Comparison of ENCODE assay signal across 8 cellular contexts in genomic region chr13:44197791-44198770, GRCh38.
DNase-seq lines count a peak whose midpoint lies in the region; ATAC-seq and TF ChIP-seq lines count a peak whose summit lies in the region.

No MANE protein-coding gene starts in this region.

- H3K36me3 ChIP-seq in adipocyte (ENCODE audit: control insufficient read depth, insufficient read depth, low read length, severe bottlenecking) (no peaks in the 10 kb centered on the region), aorta (ENCODE audit: control insufficient read depth in 1 of 2, insufficient read depth in 2 of 2, low read length in 1 of 2) (no peaks in the 10 kb centered on the region), prostate gland (no peaks in the 10 kb centered on the region), suprapubic skin (no peaks in the 10 kb centered on the region)

- H3K27me3 ChIP-seq in adipocyte (replicated peaks; ENCODE audit: control insufficient read depth, insufficient read depth, low read length) (no peaks in the 10 kb centered on the region), aorta (ENCODE audit: control insufficient read depth in 1 of 2, insufficient read depth in 2 of 2, low read length in 1 of 2) (no peaks in the 10 kb centered on the region), prostate gland (replicated peaks; ENCODE audit: insufficient read depth) (no peaks in the 10 kb centered on the region), suprapubic skin (no peaks in the 10 kb centered on the region)

- no peaks in the 10 kb centered on the region for H3K4me1 ChIP-seq in adipocyte (ENCODE audit: control insufficient read depth, insufficient read depth, low read length)
- no peaks in the 10 kb centered on the region for H3K4me1 ChIP-seq in aorta (ENCODE audit: control insufficient read depth in 1 of 2, insufficient read depth in 2 of 2, low read length in 2 of 2)
- H3K4me1 ChIP-seq in prostate gland (replicated peaks) = no peaks in the 10 kb centered on the region
- peaks cover 27% of the 10 kb centered on the region for H3K4me1 ChIP-seq in suprapubic skin

- TF ChIP-seq EP300 in suprapubic skin (IDR thresholded peaks at IDR 0.05) = no peak

- TF ChIP-seq POLR2A in prostate gland (IDR thresholded peaks at IDR 0.05) = no peak
- no peak for TF ChIP-seq POLR2A in suprapubic skin (IDR thresholded peaks at IDR 0.05)

- H3K9me3 ChIP-seq in adipocyte (ENCODE audit: control insufficient read depth, low read length) (no peaks in the 10 kb centered on the region), aorta (ENCODE audit: control insufficient read depth, low read length) (no peaks in the 10 kb centered on the region), prostate gland (no peaks in the 10 kb centered on the region), suprapubic skin (no peaks in the 10 kb centered on the region)

- no peak overlapping the region for H3K4me3 ChIP-seq in adipocyte (ENCODE audit: low read length)
- H3K4me3 ChIP-seq in aorta (ENCODE audit: low read length in 2 of 2) = no peak overlapping the region
- no peak overlapping the region for H3K4me3 ChIP-seq in prostate gland
- no peak overlapping the region for H3K4me3 ChIP-seq in suprapubic skin

- DNase-seq in stimulated activated CD4-positive, alpha-beta T cell treated with anti-CD3 and anti-CD28 coated beads, Interleukin-15, amount 100 ng/mL, for 24 hours = peak; percentile 61
- no peak for DNase-seq in stimulated activated CD4-positive, alpha-beta T cell treated with anti-CD3 and anti-CD28 coated beads, Interleukin-12 subunit alpha, Interleukin-12 subunit beta, amount 100 ng/mL, for 4 hours
- DNase-seq in adipocyte (ENCODE audit: low read depth) (peak; percentile 6), aorta (no peak), islet precursor cell (no peak), prostate gland (ENCODE audit: low spot score) (no peak), suprapubic skin (ENCODE audit: low spot score in 2 of 2) (no peak)

- no peak overlapping the region for H3K9ac ChIP-seq in adipocyte (ENCODE audit: low read length)

- 95 to 96% methylated on average over 1 of the region's 1 CpG for WGBS in aorta, 2 donors
- 95% methylated on average over 1 of the region's 1 CpG for WGBS in prostate gland
- 88% methylated on average over 1 of the region's 1 CpG for WGBS in suprapubic skin

- H3K27ac ChIP-seq in aorta (ENCODE audit: low read depth in 1 of 2, low read length in 2 of 2) = no peak overlapping the region
- H3K27ac ChIP-seq in prostate gland = no peak overlapping the region
- H3K27ac ChIP-seq in suprapubic skin = no peak overlapping the region

- no peak for TF ChIP-seq CTCF in prostate gland (IDR thresholded peaks at IDR 0.05)
- no peak for TF ChIP-seq CTCF in suprapubic skin (IDR thresholded peaks at IDR 0.05)

- ATAC-seq in HG03378 (IDR thresholded peaks at IDR 0.05; ENCODE audit: unreplicated experiment) = peak; percentile 95
- no peak for ATAC-seq in aorta (ENCODE audit: low FRiP score)

- intact Hi-C loops in aorta (cut with DNase I) = loop anchor here (10.0 kb wide), 1 partner anchor 237 kb away; no protein-coding TSS in a partner anchor
- intact Hi-C loops in prostate gland (cut with DNase I) = loop anchor here (2.0 to 10.0 kb wide), 2 partner anchors 37 to 237 kb away; no protein-coding TSS in a partner anchor

Comparison
In these comparisons a context has a peak if more than half of its experiments do, and no peak if none do; other contexts are left out.
1. DNase-seq: peak in stimulated activated CD4-positive, alpha-beta T cell treated with anti-CD3 and anti-CD28 coated beads, Interleukin-15, amount 100 ng/mL, for 24 hours (single experiment) and adipocyte (single experiment); none in stimulated activated CD4-positive, alpha-beta T cell treated with anti-CD3 and anti-CD28 coated beads, Interleukin-12 subunit alpha, Interleukin-12 subunit beta, amount 100 ng/mL, for 4 hours (single experiment), aorta (0 of 2), islet precursor cell (single experiment), prostate gland (single experiment) and suprapubic skin (0 of 2).